In the genomic region with DNA sequence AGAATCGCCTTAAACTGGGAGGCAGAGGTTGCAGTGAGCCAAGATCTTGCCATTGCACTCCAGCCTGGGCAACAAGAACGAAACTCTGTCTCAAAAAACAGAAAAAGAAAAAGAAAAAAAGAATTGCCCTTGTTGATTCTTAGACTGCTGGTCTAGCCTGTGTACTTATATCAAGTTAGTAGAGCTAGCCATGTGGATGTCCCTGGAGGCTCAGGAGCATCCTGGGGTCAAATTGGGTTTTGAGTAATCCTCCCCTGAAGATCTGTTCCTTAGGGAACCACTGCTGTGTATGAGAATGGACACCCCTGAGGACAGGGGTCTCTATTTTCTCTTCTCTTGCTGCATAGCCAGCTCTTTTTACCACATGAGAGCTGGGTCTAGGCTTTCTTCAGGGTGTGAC, we compare ENCODE assay signal across 9 cellular contexts. TPM values are rescaled to one million over a fixed set of nuclear protein-coding genes. Genes with fewer than 3 reads are reported as not detected.
DNase-seq lines count a peak whose midpoint lies in the region; ATAC-seq and TF ChIP-seq lines count a peak whose summit lies in the region.
"Had no signal": no experiment of that assay in that cellular context is flagged by ENCODE, and none has a peak within 500 bp of the region (broad histone marks: within the 10 kb centered on the region; RNA-seq: fewer than 3 reads in every experiment).

No MANE protein-coding gene starts in this region.

- H3K4me1 Mint-ChIP-seq in stimulated activated naive CD8-positive, alpha-beta T cell treated with anti-CD3 and anti-CD28 coated beads, Interleukin-15, Interleukin-2, amounts not matched to agents 100 ng/mL and 50 ng/mL, for 24 hours (ENCODE audit: low read depth): peaks cover 95% of the 10 kb centered on the region
- H3K4me1 Mint-ChIP-seq in activated B cell treated with CpG ODN at 0.5 μM for 24 hours: peaks cover 76% of the 10 kb centered on the region

- peaks cover 68% of the 10 kb centered on the region for H3K36me3 Mint-ChIP-seq in stimulated activated naive CD8-positive, alpha-beta T cell treated with anti-CD3 and anti-CD28 coated beads, Interleukin-15, Interleukin-2, amounts not matched to agents 100 ng/mL and 50 ng/mL, for 24 hours (ENCODE audit: low read depth)
- peaks cover 55% of the 10 kb centered on the region for H3K36me3 Mint-ChIP-seq in activated B cell treated with CpG ODN at 0.5 μM for 24 hours (ENCODE audit: low read depth)

- H3K27ac ChIP-seq in lung (ENCODE audit: low read depth in 1 of 2, low read length in 1 of 2): peak overlapping the region; percentile 19 to 56
- H3K27ac ChIP-seq in ovary: no peak overlapping the region
- peak overlapping the region in 1 of 2 donors; percentile 42 for H3K27ac ChIP-seq in coronary artery

- H3K9me3 ChIP-seq in lung (ENCODE audit: control insufficient read depth in 2 of 2, insufficient read depth in 1 of 2, low read length in 1 of 2): peaks cover 0 to 1% of the 10 kb centered on the region in 2 donors
- H3K9me3 ChIP-seq in ovary: no peaks in the 10 kb centered on the region

- intact Hi-C loops in activated B cell treated with CpG ODN at 0.5 μM for 24 hours (cut with micrococcal nuclease): loop anchor here (1.0 to 5.0 kb wide), 5 partner anchors 14 to 898 kb away; a partner anchor contains a TSS
- intact Hi-C loops in ovary (cut with DNase I): no loop called here

- TF ChIP-seq CTCF in activated B cell treated with CpG ODN at 0.5 μM for 24 hours (IDR thresholded peaks at IDR 0.05) (no peak), lung (IDR thresholded peaks at IDR 0.05; ENCODE audit: control extremely low read depth, extremely low read depth) (no peak), ovary (IDR thresholded peaks at IDR 0.05) (no peak), coronary artery (IDR thresholded peaks at IDR 0.05) (no peak)

- H3K27me3 ChIP-seq in lung (ENCODE audit: control insufficient read depth, insufficient read depth) (no peaks in the 10 kb centered on the region), ovary (no peaks in the 10 kb centered on the region)

- no peak for DNase-seq in stimulated activated naive CD8-positive, alpha-beta T cell treated with anti-CD3 and anti-CD28 coated beads, Interleukin-15, Interleukin-2, amounts not matched to agents 100 U/mL and 50 U/mL, for 24 hours
- DNase-seq in activated B cell treated with CpG ODN at 0.5 μM for 24 hours: no peak
- no peak for DNase-seq in lung (ENCODE audit: low spot score)
- DNase-seq in ovary: no peak
- DNase-seq in coronary artery (ENCODE audit: low spot score): no peak
- no peak for DNase-seq in NOMO-1 (lab: John Stamatoyannopoulos, UW; ENCODE audit: unreplicated experiment in 2 of 2)
- DNase-seq: NCI-H2171 had no signal

- H3K4me3 Mint-ChIP-seq in stimulated activated naive CD8-positive, alpha-beta T cell treated with anti-CD3 and anti-CD28 coated beads, Interleukin-15, Interleukin-2, amounts not matched to agents 100 ng/mL and 50 ng/mL, for 24 hours: peak overlapping the region; percentile 40
- H3K4me3 Mint-ChIP-seq in activated B cell treated with CpG ODN at 0.5 μM for 24 hours: peak overlapping the region; percentile 62

- TF ChIP-seq EP300 in ovary (IDR thresholded peaks at IDR 0.05): no peak

- CTCF ChIA-PET in activated B cell treated with CpG ODN at 0.5 μM for 24 hours (lab: Charles Lee): interaction anchor here (2.4 to 11.0 kb wide), 2 partner anchors 21 to 27 kb away, joined by 9 to 166 read pairs; a partner anchor contains a TSS

- H3K36me3 ChIP-seq in lung (ENCODE audit: control insufficient read depth in 2 of 2, insufficient read depth in 2 of 2, low read length in 2 of 2) (peaks cover 11 to 22% of the 10 kb centered on the region in 2 donors), ovary (no peaks in the 10 kb centered on the region)

- H3K4me1 ChIP-seq in lung (ENCODE audit: control insufficient read depth in 2 of 2, insufficient read depth in 2 of 2, low read length in 2 of 2) (peaks cover 26 to 32% of the 10 kb centered on the region in 2 donors), ovary (ENCODE audit: insufficient read depth) (no peaks in the 10 kb centered on the region)

- TF ChIP-seq POLR2A in ovary (IDR thresholded peaks at IDR 0.05): no peak

- 95 to 96% methylated on average over 2 of the region's 2 CpGs for WGBS in lung, 2 donors
- 97 to 100% (median 97%) methylated on average over 2 of the region's 2 CpGs for WGBS in ovary, 3 donors

- H3K27me3 Mint-ChIP-seq in stimulated activated naive CD8-positive, alpha-beta T cell treated with anti-CD3 and anti-CD28 coated beads, Interleukin-15, Interleukin-2, amounts not matched to agents 100 ng/mL and 50 ng/mL, for 24 hours: no peaks in the 10 kb centered on the region
- no peaks in the 10 kb centered on the region for H3K27me3 Mint-ChIP-seq in activated B cell treated with CpG ODN at 0.5 μM for 24 hours

- POLR2A ChIA-PET in activated B cell treated with CpG ODN at 0.5 μM for 24 hours (lab: Charles Lee): interaction anchor here (0.7 to 3.8 kb wide), 8 partner anchors 13 to 487 kb away, joined by 3 to 59 read pairs (median 4); a partner anchor contains a TSS

- peak overlapping the region; percentile 92 for H3K27ac Mint-ChIP-seq in stimulated activated naive CD8-positive, alpha-beta T cell treated with anti-CD3 and anti-CD28 coated beads, Interleukin-15, Interleukin-2, amounts not matched to agents 100 ng/mL and 50 ng/mL, for 24 hours
- H3K27ac Mint-ChIP-seq in activated B cell treated with CpG ODN at 0.5 μM for 24 hours: peak overlapping the region; percentile 90

- ATAC-seq in stimulated activated naive CD8-positive, alpha-beta T cell treated with anti-CD3 and anti-CD28 coated beads, Interleukin-15, Interleukin-2, amounts not matched to agents 100 U/mL and 50 U/mL, for 24 hours: no peak
- ATAC-seq in activated B cell treated with CpG ODN at 0.5 μM for 24 hours (ENCODE audit: low read depth): no peak
- no peak for ATAC-seq in lung (ENCODE audit: insufficient read depth, low FRiP score)
- ATAC-seq in HG02885 (IDR thresholded peaks at IDR 0.05; ENCODE audit: poor library complexity, unreplicated experiment): no peak

- H3K4me3 ChIP-seq in lung (no peak overlapping the region), ovary (no peak overlapping the region), coronary artery (no peak overlapping the region)

- H3K9me3 Mint-ChIP-seq in stimulated activated naive CD8-positive, alpha-beta T cell treated with anti-CD3 and anti-CD28 coated beads, Interleukin-15, Interleukin-2, amounts not matched to agents 100 ng/mL and 50 ng/mL, for 24 hours: no peaks in the 10 kb centered on the region
- H3K9me3 Mint-ChIP-seq in activated B cell treated with CpG ODN at 0.5 μM for 24 hours: no peaks in the 10 kb centered on the region

RNA-seq across cellular contexts. Expression of a gene that starts 21.5 kb away (rescaled TPM):
- 34.8 and 42.0 TPM in 2 replicates for total RNA-seq in activated B cell treated with CpG ODN at 0.5 μM for 24 hours
- total RNA-seq in lung: 10 to 100 TPM; 17.3 to 18.9 TPM
- polyA plus RNA-seq in lung: 1 to 10 TPM; 6.3 to 6.6 TPM
- total RNA-seq in ovary: 10 to 100 TPM in 6 of 7 donors, 1 to 10 TPM in 1; 8.9 to 20.7 (median 17.6) TPM
- 10 to 100 TPM in 1 of 2 donors, 1 to 10 TPM in 1; 8.7 to 18.3 TPM for polyA plus RNA-seq in ovary

RNA-seq across cellular contexts. Expression of a gene that starts 21.6 kb away (rescaled TPM):
- 41.8 and 50.3 TPM in 2 replicates for total RNA-seq in activated B cell treated with CpG ODN at 0.5 μM for 24 hours
- total RNA-seq in lung: 10 to 100 TPM; 38.6 to 55.5 TPM
- 10 to 100 TPM; 20.3 to 38.3 TPM for polyA plus RNA-seq in lung
- 10 to 100 TPM; 27.8 to 43.4 (median 37.8) TPM for total RNA-seq in ovary
- polyA plus RNA-seq in ovary: 10 to 100 TPM; 35.8 to 42.2 TPM

RNA-seq across cellular contexts. Expression of a gene that starts 24.9 kb away (rescaled TPM):
- total RNA-seq in activated B cell treated with CpG ODN at 0.5 μM for 24 hours (52.5 and 54.1 TPM in 2 replicates), lung (10 to 100 TPM; 25.8 to 36.2 TPM), ovary (10 to 100 TPM in 3 of 7 donors, 1 to 10 TPM in 4; 5.5 to 14.4 (median 9.0) TPM)
- polyA plus RNA-seq in lung (10 to 100 TPM in 1 of 2 donors, 1 to 10 TPM in 1; 8.9 to 14.2 TPM), ovary (10 to 100 TPM in 1 of 2 donors, 1 to 10 TPM in 1; 3.1 to 11.5 TPM)

RNA-seq across cellular contexts. Expression of a gene that starts 44.0 kb away (rescaled TPM):
- total RNA-seq in activated B cell treated with CpG ODN at 0.5 μM for 24 hours: 5.7 and 8.6 TPM in 2 replicates
- 10 to 100 TPM; 15.6 to 42.4 TPM for total RNA-seq in lung
- 10 to 100 TPM; 11.0 to 23.7 TPM for polyA plus RNA-seq in lung
- total RNA-seq in ovary: 10 to 100 TPM in 3 of 7 donors, 1 to 10 TPM in 4; 7.7 to 18.4 (median 9.7) TPM
- 10 to 100 TPM in 1 of 2 donors, 1 to 10 TPM in 1; 7.3 to 12.4 TPM for polyA plus RNA-seq in ovary

RNA-seq across cellular contexts. Expression of a gene that starts 53.3 kb away (rescaled TPM):
- total RNA-seq in activated B cell treated with CpG ODN at 0.5 μM for 24 hours (0.10 and 0.40 TPM in 2 replicates), lung (10 to 100 TPM; 43.8 to 65.5 TPM), ovary (10 to 100 TPM in 1 of 7 donors, 1 to 10 TPM in 4, under 1 TPM in 2; 0.68 to 13.8 (median 2.1) TPM)
- polyA plus RNA-seq in lung (10 to 100 TPM; 22.5 to 34.8 TPM), ovary (under 1 TPM; 0.17 to 0.44 TPM)

Comparison
In these comparisons a context has a peak if more than half of its experiments do, and no peak if none do; other contexts are left out.
1. H3K27ac ChIP-seq: peak in lung (2 of 2); none in ovary (0 of 2).